Comparison of ENCODE assay signal across 32 cellular contexts in the genomic region with DNA sequence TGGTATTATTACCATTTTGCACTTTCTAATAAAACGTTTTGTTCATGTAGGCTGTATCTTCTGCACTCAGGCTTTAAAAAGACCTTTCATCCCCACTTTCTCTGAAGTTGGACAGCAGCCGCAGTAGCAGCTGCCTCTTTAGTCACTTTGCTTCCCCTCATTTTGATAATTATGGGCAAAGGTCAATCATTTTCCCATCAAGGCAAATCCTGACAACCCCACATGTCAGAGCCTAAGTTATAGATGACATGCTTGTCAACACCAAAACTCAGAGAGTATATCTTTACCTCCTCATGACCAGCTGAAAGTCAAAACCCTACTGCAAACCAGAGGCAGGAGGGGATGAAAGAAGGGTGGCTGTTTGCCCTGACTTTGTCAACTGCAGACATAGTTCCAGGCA.
"Had no signal": no experiment of that assay in that cellular context is flagged by ENCODE, and none has a peak within 500 bp of the region (broad histone marks: within the 10 kb centered on the region; RNA-seq: fewer than 3 reads in every experiment).

No MANE protein-coding gene starts in this region.

- H3K9me2 ChIP-seq: SK-N-SH had no signal

- H3K4me1 ChIP-seq: adrenal gland, body of pancreas, SJCRH30 had no signal

- H3K27ac ChIP-seq: adrenal gland, body of pancreas, SJCRH30 had no signal

- H3K4me2 ChIP-seq: SK-N-SH had no signal

- H3K36me3 ChIP-seq: adrenal gland, MG63, SJCRH30 had no signal

- H3K27ac Mint-ChIP-seq: activated CD4-positive, alpha-beta T cell treated with anti-CD3 and anti-CD28 coated beads for 36 hours; activated CD4-positive, alpha-beta T cell treated with anti-CD3 and anti-CD28 coated beads, Interleukin-2, amount 10 ng/mL, durations not matched to agents 7 days and 5 days; activated CD8-positive, alpha-beta T cell treated with anti-CD3 and anti-CD28 coated beads, Interleukin-2, amount 10 ng/mL, durations not matched to agents 7 days and 5 days; activated naive CD4-positive, alpha-beta T cell treated with anti-CD3 and anti-CD28 coated beads for 36 hours; activated naive CD4-positive, alpha-beta T cell treated with anti-CD3 and anti-CD28 coated beads, Interleukin-2, amount 50 U/mL, for 72 hours; activated T-cell treated with anti-CD3 and anti-CD28 coated beads, Interleukin-2, amount 50 U/mL, for 24 hours; activated T-helper 1 cell treated with anti-CD3 and anti-CD28 coated beads, Interleukin-12 subunit alpha, Interleukin-12 subunit beta, Interleukin-2, Interleukin-4 antibody, amounts not matched to agents 30 ng/mL and 10 ng/mL and 1 ng/mL, durations not matched to agents 14 hours and 24 hours and 36 hours; T-helper 1 cell treated with Interleukin-12 subunit alpha and Interleukin-12 subunit beta and Interleukin-4 antibody, amounts not matched to agents 30 μg/mL and 1 μg/mL, for 36 hours; T-helper 2 cell treated with Interferon-gamma antibody and Interleukin-4, amounts not matched to agents 5 μg/mL and 100 μg/mL, for 36 hours; WTC11 had no signal

- H3K9me3 Mint-ChIP-seq: activated CD4-positive, alpha-beta T cell treated with anti-CD3 and anti-CD28 coated beads, Interleukin-2, amount 10 ng/mL, durations not matched to agents 7 days and 5 days; activated T-cell treated with anti-CD3 and anti-CD28 coated beads, Interleukin-2, amount 50 U/mL, for 24 hours; T-helper 1 cell treated with Interleukin-12 subunit alpha and Interleukin-12 subunit beta and Interleukin-4 antibody, amounts not matched to agents 30 μg/mL and 1 μg/mL, for 36 hours; WTC11 had no signal

- H3K4me1 Mint-ChIP-seq: activated CD4-positive, alpha-beta T cell treated with anti-CD3 and anti-CD28 coated beads for 36 hours; activated CD4-positive, alpha-beta T cell treated with anti-CD3 and anti-CD28 coated beads, Interleukin-2, amount 10 ng/mL, durations not matched to agents 7 days and 5 days had no signal

- H3K36me3 Mint-ChIP-seq: WTC11 had no signal

- H3K4me3 ChIP-seq: adrenal gland, body of pancreas, MG63, SJCRH30 had no signal

- ATAC-seq: activated CD4-positive, alpha-beta T cell treated with anti-CD3 and anti-CD28 coated beads for 36 hours; activated CD4-positive, CD25-positive, alpha-beta regulatory T cell treated with anti-CD3 and anti-CD28 coated beads, Interleukin-2, amount 50 U/mL, for 24 hours; activated CD8-positive, alpha-beta T cell treated with anti-CD3 and anti-CD28 coated beads, Interleukin-2, amount 10 ng/mL, durations not matched to agents 7 days and 5 days; activated naive CD4-positive, alpha-beta T cell treated with anti-CD3 and anti-CD28 coated beads, Interleukin-2, amount 50 U/mL, for 72 hours; body of pancreas; WTC11 had no signal

- DNase-seq: activated CD4-positive, alpha-beta T cell treated with anti-CD3 and anti-CD28 coated beads for 36 hours; activated CD4-positive, alpha-beta T cell treated with anti-CD3 and anti-CD28 coated beads, Interleukin-2, amount 10 ng/mL, durations not matched to agents 7 days and 5 days; activated CD4-positive, alpha-beta T cell treated with anti-CD3 and anti-CD28 coated beads, Interleukin-2, amount 50 U/mL, for 48 hours; activated CD8-positive, alpha-beta T cell treated with anti-CD3 and anti-CD28 coated beads, Interleukin-2, amount 10 ng/mL, durations not matched to agents 7 days and 5 days; activated gamma-delta T cell treated with Interleukin-2 at 50 U/mL for 16 hours; activated naive CD4-positive, alpha-beta T cell treated with anti-CD3 and anti-CD28 coated beads for 36 hours; activated T-cell treated with anti-CD3 and anti-CD28 coated beads, Interleukin-2, amount 50 U/mL, for 24 hours; adrenal gland; body of pancreas; central memory CD4-positive, alpha-beta T cell; Kasumi-1; KG1; MG63; NCI-H1048; NCI-H1436 treated with DMSO at 0.1 percent for 48 hours; NCI-H1694 treated with DMSO at 0.1 percent for 48 hours; NCI-H2029; NCI-H2171; NCI-H226; NCI-H446 treated with DMSO at 0.1 percent for 48 hours; NCI-H524; NCI-H774; OCI-M1; SHP77; SJCRH30; SK-N-SH had no signal

- H3K4me3 Mint-ChIP-seq: activated CD4-positive, alpha-beta T cell treated with anti-CD3 and anti-CD28 coated beads for 36 hours; activated CD4-positive, alpha-beta T cell treated with anti-CD3 and anti-CD28 coated beads, Interleukin-2, amount 10 ng/mL, durations not matched to agents 7 days and 5 days; activated CD8-positive, alpha-beta T cell treated with anti-CD3 and anti-CD28 coated beads, Interleukin-2, amount 10 ng/mL, durations not matched to agents 7 days and 5 days; activated naive CD4-positive, alpha-beta T cell treated with anti-CD3 and anti-CD28 coated beads for 36 hours; activated T-cell treated with anti-CD3 and anti-CD28 coated beads, Interleukin-2, amount 50 U/mL, for 24 hours; activated T-helper 1 cell treated with anti-CD3 and anti-CD28 coated beads, Interleukin-12 subunit alpha, Interleukin-12 subunit beta, Interleukin-2, Interleukin-4 antibody, amounts not matched to agents 30 ng/mL and 10 ng/mL and 1 ng/mL, durations not matched to agents 14 hours and 24 hours and 36 hours; T-helper 1 cell treated with Interleukin-12 subunit alpha and Interleukin-12 subunit beta and Interleukin-4 antibody, amounts not matched to agents 30 μg/mL and 1 μg/mL, for 36 hours; T-helper 2 cell treated with Interferon-gamma antibody and Interleukin-4, amounts not matched to agents 5 μg/mL and 100 μg/mL, for 36 hours; WTC11 had no signal

- H3K27me3 Mint-ChIP-seq: activated CD4-positive, alpha-beta T cell treated with anti-CD3 and anti-CD28 coated beads for 36 hours; activated CD4-positive, alpha-beta T cell treated with anti-CD3 and anti-CD28 coated beads, Interleukin-2, amount 10 ng/mL, durations not matched to agents 7 days and 5 days; activated T-cell treated with anti-CD3 and anti-CD28 coated beads, Interleukin-2, amount 50 U/mL, for 24 hours had no signal

- H3K27me3 ChIP-seq: adrenal gland, body of pancreas, MG63, SJCRH30 had no signal
